19 cellular contexts compared by ENCODE assay signal in the genomic region with DNA sequence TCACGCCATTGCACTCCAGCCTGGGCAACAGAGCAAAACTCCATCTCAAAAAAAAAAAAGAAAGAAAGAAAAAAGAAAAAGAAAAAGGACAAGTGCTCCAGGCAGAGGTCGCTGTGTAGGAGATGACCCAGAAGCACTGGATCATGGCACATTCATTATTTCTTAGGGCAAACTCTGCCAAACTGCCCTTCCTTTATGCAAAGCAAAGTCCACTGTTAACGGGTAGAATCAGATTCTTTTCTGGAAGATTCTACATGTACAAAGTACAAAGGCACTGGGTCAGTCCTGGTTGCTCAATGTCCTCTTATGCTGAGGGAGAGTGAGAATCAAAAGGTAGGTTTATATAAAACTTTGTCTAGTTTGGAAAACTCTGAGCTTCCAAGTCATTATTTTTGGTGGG.
DNase-seq lines count a peak whose midpoint lies in the region; ATAC-seq, FAIRE-seq and TF ChIP-seq lines count a peak whose summit lies in the region.
"Had no signal": no experiment of that assay in that cellular context is flagged by ENCODE, and none has a peak within 500 bp of the region (broad histone marks: within the 10 kb centered on the region; RNA-seq: fewer than 3 reads in every experiment).

No MANE protein-coding gene starts in this region.

- no peak overlapping the region for H3K4me3 ChIP-seq in esophagus muscularis mucosa
- no peak overlapping the region for H3K4me3 ChIP-seq in small intestine (ENCODE audit: low read depth in 1 of 2, low read length in 2 of 2)
- H3K4me3 ChIP-seq in colonic mucosa: no peak overlapping the region
- H3K4me3 ChIP-seq: GM23338 had no signal

- H3K36me3 ChIP-seq in esophagus muscularis mucosa: peaks cover 0 to 5% (median 2%) of the 10 kb centered on the region in 4 donors
- H3K36me3 ChIP-seq in small intestine (ENCODE audit: control insufficient read depth in 2 of 2, insufficient read depth in 2 of 2, low read length in 2 of 2): no peaks in the 10 kb centered on the region
- no peaks in the 10 kb centered on the region for H3K36me3 ChIP-seq in colonic mucosa

- peak overlapping the region in 3 of 5 experiments; percentile 86 to 89 (median 86) for H3K27ac Mint-ChIP-seq in brain
- H3K27ac Mint-ChIP-seq: CD4-positive, CD25-positive, alpha-beta regulatory T cell; CD8-positive, alpha-beta T cell; GM23338 had no signal

- no peak overlapping the region for H3K9ac ChIP-seq in colonic mucosa (ENCODE audit: low read depth in 2 of 2, low read length in 2 of 2)

- peaks cover 0 to 1% (median 0%) of the 10 kb centered on the region in 5 experiments for H3K9me3 Mint-ChIP-seq in brain
- no peaks in the 10 kb centered on the region for H3K9me3 Mint-ChIP-seq in activated T-cell treated with anti-CD3 and anti-CD28 coated beads, Interleukin-2, amount 50 U/mL, for 4 hours
- H3K9me3 Mint-ChIP-seq: CD8-positive, alpha-beta T cell; GM23338; H9 had no signal

- DNase-seq in esophagus muscularis mucosa (ENCODE audit: extremely low spot score) (peak; percentile 8), left lobe of liver (ENCODE audit: low spot score) (peak; percentile 56), small intestine (peak; percentile 41), D721Med (ENCODE audit: insufficient read length, low spot score) (no peak), colonic mucosa (no peak)
- DNase-seq in activated T-cell treated with anti-CD3 and anti-CD28 coated beads, Interleukin-2, amount 50 U/mL, for 4 hours: no peak
- DNase-seq: Caco-2; CD4-positive, CD25-positive, alpha-beta regulatory T cell; CD8-positive, alpha-beta T cell; DMS 273 treated with DMSO at 0.1 percent for 48 hours; DMS79; EL; GDM1; H9 had no signal

- TF ChIP-seq EP300 in esophagus muscularis mucosa (IDR thresholded peaks at IDR 0.05): no peak

- H3K4me1 Mint-ChIP-seq in brain: peaks cover 61% of the 10 kb centered on the region
- no peaks in the 10 kb centered on the region for H3K4me1 Mint-ChIP-seq in activated T-cell treated with anti-CD3 and anti-CD28 coated beads, Interleukin-2, amount 50 U/mL, for 4 hours (ENCODE audit: low read depth)
- H3K4me1 Mint-ChIP-seq: CD4-positive, CD25-positive, alpha-beta regulatory T cell had no signal

- peaks cover 5% of the 10 kb centered on the region for H3K27me3 Mint-ChIP-seq in brain
- peaks cover 5% of the 10 kb centered on the region for H3K27me3 Mint-ChIP-seq in activated T-cell treated with anti-CD3 and anti-CD28 coated beads, Interleukin-2, amount 50 U/mL, for 4 hours (ENCODE audit: low read depth)
- H3K27me3 Mint-ChIP-seq: CD4-positive, CD25-positive, alpha-beta regulatory T cell had no signal

- ATAC-seq in left lobe of liver: peak; percentile 94
- ATAC-seq in activated T-cell treated with anti-CD3 and anti-CD28 coated beads, Interleukin-2, amount 50 U/mL, for 4 hours: no peak
- ATAC-seq: CD8-positive, alpha-beta T cell; HCT116 had no signal

- 91% methylated on average over 3 of the region's 3 CpGs for WGBS in esophagus muscularis mucosa
- WGBS in small intestine, 3 donors: 69 to 77% (median 71%) methylated on average over 3 of the region's 3 CpGs

- FAIRE-seq in small intestine (lab: Jason Lieb, UNC) (no peak), D721Med (lab: Jason Lieb, UNC) (no peak)
- FAIRE-seq: GM12891, GM18507 had no signal

- H3K27me3 ChIP-seq in esophagus muscularis mucosa: no peaks in the 10 kb centered on the region
- no peaks in the 10 kb centered on the region for H3K27me3 ChIP-seq in small intestine (ENCODE audit: control insufficient read depth in 2 of 2, insufficient read depth in 2 of 2, low read length in 2 of 2)
- no peaks in the 10 kb centered on the region for H3K27me3 ChIP-seq in colonic mucosa

- intact Hi-C loops in esophagus muscularis mucosa (cut with DNase I) (no loop called here), colonic mucosa (cut with DNase I) (no loop called here)

- no peak for TF ChIP-seq CTCF in brain (conservative IDR thresholded peaks at IDR 0.05)
- TF ChIP-seq CTCF in esophagus muscularis mucosa (IDR thresholded peaks at IDR 0.05): no peak
- no peak for TF ChIP-seq CTCF in D721Med (IDR thresholded peaks at IDR 0.05; ENCODE audit: insufficient read depth, missing control alignments)
- TF ChIP-seq CTCF in colonic mucosa (IDR thresholded peaks at IDR 0.05): no peak

- no peak overlapping the region for H3K4me3 Mint-ChIP-seq in brain
- no peak overlapping the region for H3K4me3 Mint-ChIP-seq in activated T-cell treated with anti-CD3 and anti-CD28 coated beads, Interleukin-2, amount 50 U/mL, for 4 hours
- H3K4me3 Mint-ChIP-seq: CD4-positive, CD25-positive, alpha-beta regulatory T cell; CD8-positive, alpha-beta T cell; GM23338; H9 had no signal

- H3K36me3 Mint-ChIP-seq in brain: peaks cover 13% of the 10 kb centered on the region
- H3K36me3 Mint-ChIP-seq in activated T-cell treated with anti-CD3 and anti-CD28 coated beads, Interleukin-2, amount 50 U/mL, for 4 hours (ENCODE audit: insufficient read depth): no peaks in the 10 kb centered on the region
- H3K36me3 Mint-ChIP-seq: CD4-positive, CD25-positive, alpha-beta regulatory T cell; CD8-positive, alpha-beta T cell had no signal

- TF ChIP-seq POLR2A in esophagus muscularis mucosa (IDR thresholded peaks at IDR 0.05; ENCODE audit: low read depth): no peak

- H3K4me1 ChIP-seq in esophagus muscularis mucosa (no peaks in the 10 kb centered on the region), small intestine (ENCODE audit: control insufficient read depth in 2 of 2, insufficient read depth in 1 of 2, low read depth in 1 of 2, low read length in 1 of 2) (no peaks in the 10 kb centered on the region), colonic mucosa (no peaks in the 10 kb centered on the region)
- H3K4me1 ChIP-seq: Caco-2 had no signal

- H3K9me3 ChIP-seq in esophagus muscularis mucosa: no peaks in the 10 kb centered on the region
- H3K9me3 ChIP-seq in small intestine (ENCODE audit: control insufficient read depth, low read depth): no peaks in the 10 kb centered on the region
- no peaks in the 10 kb centered on the region for H3K9me3 ChIP-seq in colonic mucosa
- H3K9me3 ChIP-seq: Caco-2 had no signal

- no peak overlapping the region for H3K27ac ChIP-seq in esophagus muscularis mucosa (replicated peaks in 1 of 4)
- H3K27ac ChIP-seq in small intestine (ENCODE audit: low read depth in 1 of 2, low read length in 1 of 2): no peak overlapping the region
- H3K27ac ChIP-seq in colonic mucosa: no peak overlapping the region

Comparison
In these comparisons a context has a peak if more than half of its experiments do, and no peak if none do; other contexts are left out.
1. DNase-seq: peak in esophagus muscularis mucosa (single experiment), left lobe of liver (single experiment) and small intestine (single experiment); none in D721Med (single experiment), colonic mucosa (single experiment) and activated T-cell treated with anti-CD3 and anti-CD28 coated beads, Interleukin-2, amount 50 U/mL, for 4 hours (single experiment).